ENCODE assay signal across 33 cellular contexts in genomic region chr12:102498471-102498870, GRCh38. TPM values are rescaled to one million over a fixed set of nuclear protein-coding genes. Genes with fewer than 3 reads are reported as not detected.
DNase-seq lines count a peak whose midpoint lies in the region; ATAC-seq, FAIRE-seq and TF ChIP-seq lines count a peak whose summit lies in the region.
"Had no signal": no experiment of that assay in that cellular context is flagged by ENCODE, and none has a peak within 500 bp of the region (broad histone marks: within the 10 kb centered on the region; RNA-seq: fewer than 3 reads in every experiment).

No MANE protein-coding gene starts in this region.

- peaks cover 5% of the 10 kb centered on the region for H3K9me3 Mint-ChIP-seq in activated naive CD8-positive, alpha-beta T cell treated with anti-CD3 and anti-CD28 coated beads, Interleukin-2, amount 50 U/mL, for 24 hours
- H3K9me3 Mint-ChIP-seq: effector memory CD8-positive, alpha-beta T cell had no signal

- H3K4me3 Mint-ChIP-seq in activated naive CD8-positive, alpha-beta T cell treated with anti-CD3 and anti-CD28 coated beads, Interleukin-2, amount 50 U/mL, for 24 hours, result no peak overlapping the region
- H3K4me3 Mint-ChIP-seq: activated CD4-positive, alpha-beta memory T cell treated with anti-CD3 and anti-CD28 coated beads, Interleukin-2, amount 10 ng/mL, durations not matched to agents 7 days and 5 days; effector memory CD8-positive, alpha-beta T cell; mesothelial cell of epicardium; naive B cell; T-helper 2 cell treated with Interferon-gamma antibody and Interleukin-4, amounts not matched to agents 5 μg/mL and 100 μg/mL, for 36 hours; type B pancreatic cell had no signal

- no peaks in the 10 kb centered on the region for H3K36me3 ChIP-seq in vagina
- H3K36me3 ChIP-seq: BLaER1 treated with 17β-estradiol and CSF1 and Interleukin-3, amounts not matched to agents 10 nM and 100 nM; neutrophil had no signal

- peaks cover 26% of the 10 kb centered on the region for H3K27me3 Mint-ChIP-seq in activated naive CD8-positive, alpha-beta T cell treated with anti-CD3 and anti-CD28 coated beads, Interleukin-2, amount 50 U/mL, for 24 hours
- H3K27me3 Mint-ChIP-seq: type B pancreatic cell had no signal

- H3K9me3 ChIP-seq in vagina, result no peaks in the 10 kb centered on the region
- H3K9me3 ChIP-seq: neutrophil had no signal

- no peak for DNase-seq in GM12892 (ENCODE audit: insufficient read length)
- peak; percentile 20 to 30 for DNase-seq in Kasumi-1 (lab: John Stamatoyannopoulos, UW)
- DNase-seq in SKM-1 treated with dmso at 0.1 percent for 144 hours (lab: John Stamatoyannopoulos, UW; ENCODE audit: unreplicated experiment), result peak; percentile 5
- DNase-seq in midbrain (lab: John Stamatoyannopoulos, UW), result peak; percentile 27
- DNase-seq in vagina (ENCODE audit: extremely low spot score in 2 of 2), result no peak
- DNase-seq in stimulated activated CD4-positive, alpha-beta T cell treated with anti-CD3 and anti-CD28 coated beads, Interleukin-12 subunit alpha, Interleukin-12 subunit beta, amount 100 ng/mL, for 4 hours, result no peak
- DNase-seq in activated naive CD8-positive, alpha-beta T cell treated with anti-CD3 and anti-CD28 coated beads, Interleukin-2, amount 50 U/mL, for 24 hours, result no peak
- DNase-seq in RKO (ENCODE audit: low spot score), result no peak
- DNase-seq: activated CD4-positive, alpha-beta memory T cell treated with anti-CD3 and anti-CD28 coated beads, Interleukin-2, amount 10 ng/mL, durations not matched to agents 7 days and 5 days; activated CD8-positive, alpha-beta memory T cell treated with anti-CD3 and anti-CD28 coated beads, Interleukin-2, amount 50 U/mL, for 4 hours; activated naive CD4-positive, alpha-beta T cell; caudate nucleus; COR-L47; cortex of kidney; effector memory CD8-positive, alpha-beta T cell; naive B cell; NCI-H1436; NCI-H2081; NCI-H226; NCI-H69; stimulated activated CD4-positive, alpha-beta T cell treated with anti-CD3 and anti-CD28 coated beads, Interleukin-15, amount 100 ng/mL, for 24 hours; stimulated activated CD4-positive, alpha-beta T cell treated with anti-CD3 and anti-CD28 coated beads, Interleukin-4, amount 100 ng/mL, for 4 hours had no signal

- no peak overlapping the region for H3K27ac Mint-ChIP-seq in activated naive CD8-positive, alpha-beta T cell treated with anti-CD3 and anti-CD28 coated beads, Interleukin-2, amount 50 U/mL, for 24 hours
- H3K27ac Mint-ChIP-seq: activated CD4-positive, alpha-beta memory T cell treated with anti-CD3 and anti-CD28 coated beads, Interleukin-2, amount 10 ng/mL, durations not matched to agents 7 days and 5 days; effector memory CD8-positive, alpha-beta T cell; mesothelial cell of epicardium; naive B cell; progenitor cell of endocrine pancreas; T-helper 2 cell treated with Interferon-gamma antibody and Interleukin-4, amounts not matched to agents 5 μg/mL and 100 μg/mL, for 36 hours; type B pancreatic cell had no signal

- no peaks in the 10 kb centered on the region for H3K36me3 Mint-ChIP-seq in activated naive CD8-positive, alpha-beta T cell treated with anti-CD3 and anti-CD28 coated beads, Interleukin-2, amount 50 U/mL, for 24 hours (ENCODE audit: low read depth)
- H3K36me3 Mint-ChIP-seq: type B pancreatic cell had no signal

- no peak for TF ChIP-seq POLR2A in GM12892 (IDR thresholded peaks at IDR 0.05; ENCODE audit: low read depth, low read length)
- TF ChIP-seq POLR2A in vagina (IDR thresholded peaks at IDR 0.05), result no peak

- no peak overlapping the region for H3K27ac ChIP-seq in vagina
- H3K27ac ChIP-seq: neutrophil had no signal

- no peak for ATAC-seq in activated naive CD8-positive, alpha-beta T cell treated with anti-CD3 and anti-CD28 coated beads, Interleukin-2, amount 50 U/mL, for 24 hours
- ATAC-seq: effector memory CD8-positive, alpha-beta T cell; K562 had no signal

- H3K27me3 ChIP-seq in vagina, result no peaks in the 10 kb centered on the region
- H3K27me3 ChIP-seq: BLaER1 treated with 17β-estradiol and CSF1 and Interleukin-3, amounts not matched to agents 10 nM and 100 nM; neutrophil had no signal

- no peak for TF ChIP-seq CTCF in vagina (IDR thresholded peaks at IDR 0.05)

- H3K4me1 Mint-ChIP-seq in activated naive CD8-positive, alpha-beta T cell treated with anti-CD3 and anti-CD28 coated beads, Interleukin-2, amount 50 U/mL, for 24 hours, result no peaks in the 10 kb centered on the region
- H3K4me1 Mint-ChIP-seq: activated CD4-positive, alpha-beta memory T cell treated with anti-CD3 and anti-CD28 coated beads, Interleukin-2, amount 10 ng/mL, durations not matched to agents 7 days and 5 days had no signal

- H3K4me3 ChIP-seq in vagina, result no peak overlapping the region
- H3K4me3 ChIP-seq: BLaER1 treated with 17β-estradiol and CSF1 and Interleukin-3, amounts not matched to agents 10 nM and 100 nM; K562 had no signal

- peaks cover 18% of the 10 kb centered on the region for H3K4me1 ChIP-seq in vagina

- intact Hi-C loops in vagina (cut with DNase I), result no loop called here

- FAIRE-seq in GM12892 (lab: Jason Lieb, UNC), result peak; percentile 78
- FAIRE-seq: HTR-8/SVneo, islet of Langerhans, K562 had no signal

RNA-seq across cellular contexts. Expression of gene IGF1, which starts 18.1 kb away (rescaled TPM):
- 13.9 TPM for polyA plus RNA-seq in GM12892 (2012; ENCODE audit: missing spikeins)
- 68.0 TPM for total RNA-seq in vagina
- total RNA-seq: G401, M059J had no signal

Comparison
In these comparisons a context has a peak if more than half of its experiments do, and no peak if none do; other contexts are left out.
1. DNase-seq: peak in Kasumi-1 (2 of 2), SKM-1 treated with dmso at 0.1 percent for 144 hours (single experiment) and midbrain (single experiment); none in GM12892 (single experiment), vagina (0 of 2), stimulated activated CD4-positive, alpha-beta T cell treated with anti-CD3 and anti-CD28 coated beads, Interleukin-12 subunit alpha, Interleukin-12 subunit beta, amount 100 ng/mL, for 4 hours (single experiment), activated naive CD8-positive, alpha-beta T cell treated with anti-CD3 and anti-CD28 coated beads, Interleukin-2, amount 50 U/mL, for 24 hours (single experiment) and RKO (single experiment).